ENCODE assay signal across 1 cellular context in genomic region chr17:40075216-40076100, GRCh38.
TF ChIP-seq lines count a peak whose summit lies in the region.

No MANE protein-coding gene starts in this region.

TF ChIP-seq in HepG2, 621 proteins besides CTCF, POLR2A, EP300 and RAD21 (continued from another document and continues in another):
- TF ChIP-seq ZBTB40 (IDR thresholded peaks at IDR 0.05), result no peak
- TF ChIP-seq ZBTB40 (CRISPR knock-in tag; IDR thresholded peaks at IDR 0.05), result no peak; the same call in 1 of the 2 replicates
- no peak for TF ChIP-seq MXD4 (CRISPR knock-in tag; IDR thresholded peaks at IDR 0.05)
- TF ChIP-seq ZHX2 (IDR thresholded peaks at IDR 0.05; ENCODE audit: low read depth), result no peak
- TF ChIP-seq ZHX2 (CRISPR knock-in tag; IDR thresholded peaks at IDR 0.05; ENCODE audit: borderline replicate concordance), result no peak
- TF ChIP-seq ZNF256 (CRISPR knock-in tag; conservative IDR thresholded peaks at IDR 0.05), result no peak; the same call in 1 of the 2 replicates
- no peak for TF ChIP-seq ZNF646 (CRISPR knock-in tag; IDR thresholded peaks at IDR 0.05)
- no peak for TF ChIP-seq ZNF232 (CRISPR knock-in tag; IDR thresholded peaks at IDR 0.05; ENCODE audit: borderline replicate concordance)
- TF ChIP-seq ZNF607 (CRISPR knock-in tag; IDR thresholded peaks at IDR 0.05; ENCODE audit: borderline replicate concordance), result peak; percentile 5
- TF ChIP-seq RFXAP (CRISPR knock-in tag; IDR thresholded peaks at IDR 0.05; ENCODE audit: borderline replicate concordance), result no peak
- no peak for TF ChIP-seq DR1 (CRISPR knock-in tag; IDR thresholded peaks at IDR 0.05)
- no peak for TF ChIP-seq ZNF142 (CRISPR knock-in tag; IDR thresholded peaks at IDR 0.05)
- no peak for TF ChIP-seq CENPX (CRISPR knock-in tag; IDR thresholded peaks at IDR 0.05)
- peak; percentile 68; the same call in 1 of the 2 replicates for TF ChIP-seq MAX (IDR thresholded peaks at IDR 0.05)
- TF ChIP-seq SKI (IDR thresholded peaks at IDR 0.05; ENCODE audit: partially characterized antibody), result peak; percentile 91
- TF ChIP-seq ETV5 (CRISPR knock-in tag; IDR thresholded peaks at IDR 0.05; ENCODE audit: borderline replicate concordance), result peak; percentile 56; the same call in 1 of the 2 replicates
- TF ChIP-seq IRF2 (CRISPR knock-in tag; IDR thresholded peaks at IDR 0.05), result peak; percentile 40; the same call in 1 of the 2 replicates
- TF ChIP-seq MTERF4 (CRISPR knock-in tag; IDR thresholded peaks at IDR 0.05), result no peak
- no peak for TF ChIP-seq RBFOX2 (IDR thresholded peaks at IDR 0.05; ENCODE audit: low read depth, low read length)
- TF ChIP-seq FOXA1 (IDR thresholded peaks at IDR 0.05), result no peak
- TF ChIP-seq FOXA1 (CRISPR knock-in tag; IDR thresholded peaks at IDR 0.05), result no peak
